ENCODE assay signal across 13 cellular contexts in genomic region chr1:209583408-209583807, GRCh38. TPM values are rescaled to one million over a fixed set of nuclear protein-coding genes. Genes with fewer than 3 reads are reported as not detected.
DNase-seq lines count a peak whose midpoint lies in the region; TF ChIP-seq lines count a peak whose summit lies in the region.
"Had no signal": no experiment of that assay in that cellular context is flagged by ENCODE, and none has a peak within 500 bp of the region (broad histone marks: within the 10 kb centered on the region; RNA-seq: fewer than 3 reads in every experiment).

Gene CAMK1G (plus strand): TSS chr1:209583714. CDS start chr1:209594984, 11,270 bp downstream.

- H3K36me3 ChIP-seq in suprapubic skin: no peaks in the 10 kb centered on the region
- H3K36me3 ChIP-seq: Peyer's patch, transverse colon had no signal

- no peak within 1 kb of the TSS for H3K27ac ChIP-seq in suprapubic skin
- H3K27ac ChIP-seq: HL-60, Peyer's patch, transverse colon had no signal

- no peak within 1 kb of the TSS for H3K27ac Mint-ChIP-seq in activated CD4-positive, alpha-beta memory T cell treated with anti-CD3 and anti-CD28 coated beads, Interleukin-2, amount 10 ng/mL, durations not matched to agents 7 days and 5 days

- no peaks in the 10 kb centered on the region for H3K4me1 Mint-ChIP-seq in activated CD4-positive, alpha-beta memory T cell treated with anti-CD3 and anti-CD28 coated beads, Interleukin-2, amount 10 ng/mL, durations not matched to agents 7 days and 5 days

- H3K36me3 Mint-ChIP-seq in activated CD4-positive, alpha-beta memory T cell treated with anti-CD3 and anti-CD28 coated beads, Interleukin-2, amount 10 ng/mL, durations not matched to agents 7 days and 5 days (ENCODE audit: low read depth): no peaks in the 10 kb centered on the region

- peak; percentile 52 for DNase-seq in DMS53 (lab: John Stamatoyannopoulos, UW)
- DNase-seq in DMS53 treated with DMSO at 0.1 percent for 48 hours (lab: John Stamatoyannopoulos, UW; ENCODE audit: unreplicated experiment): no peak
- DNase-seq in amniotic epithelial cell (ENCODE audit: low read depth): peak; percentile 83
- peak; percentile 71 for DNase-seq in iPS-NIHi7 (ENCODE audit: extremely low spot score)
- DNase-seq in suprapubic skin (ENCODE audit: low spot score in 2 of 2): no peak
- no peak for DNase-seq in NCI-H1694 treated with DMSO at 0.1 percent for 48 hours (lab: John Stamatoyannopoulos, UW)
- no peak for DNase-seq in activated CD4-positive, alpha-beta memory T cell treated with anti-CD3 and anti-CD28 coated beads, Interleukin-2, amount 10 ng/mL, durations not matched to agents 7 days and 5 days
- no peak for DNase-seq in NCI-H146 (lab: John Stamatoyannopoulos, UW)
- DNase-seq: 8988T, Peyer's patch, transverse colon had no signal

- POLR2A ChIA-PET in activated CD4-positive, alpha-beta memory T cell treated with anti-CD3 and anti-CD28 coated beads, Interleukin-2, amount 10 ng/mL, durations not matched to agents 7 days and 5 days (lab: Charles Lee): interaction anchor here (1.0 kb wide), 1 partner anchor 12 kb away, joined by 3 read pairs; no protein-coding TSS in a partner anchor

- peak within 1 kb of the TSS; percentile 4 for H3K4me3 ChIP-seq in suprapubic skin
- H3K4me3 ChIP-seq: Peyer's patch, transverse colon had no signal

- WGBS in suprapubic skin: 25% methylated on average over 6 of the region's 6 CpGs

- no peak for TF ChIP-seq CTCF in suprapubic skin (IDR thresholded peaks at IDR 0.05)

- TF ChIP-seq EP300 in suprapubic skin (IDR thresholded peaks at IDR 0.05): no peak

- H3K4me1 ChIP-seq in suprapubic skin: peaks cover 12% of the 10 kb centered on the region

- no peaks in the 10 kb centered on the region for H3K9me3 ChIP-seq in suprapubic skin
- H3K9me3 ChIP-seq: Peyer's patch, transverse colon had no signal

- no peak within 1 kb of the TSS for H3K4me3 Mint-ChIP-seq in activated CD4-positive, alpha-beta memory T cell treated with anti-CD3 and anti-CD28 coated beads, Interleukin-2, amount 10 ng/mL, durations not matched to agents 7 days and 5 days

- H3K27me3 Mint-ChIP-seq in activated CD4-positive, alpha-beta memory T cell treated with anti-CD3 and anti-CD28 coated beads, Interleukin-2, amount 10 ng/mL, durations not matched to agents 7 days and 5 days: peaks cover 17% of the 10 kb centered on the region

- no peaks in the 10 kb centered on the region for H3K9me3 Mint-ChIP-seq in activated CD4-positive, alpha-beta memory T cell treated with anti-CD3 and anti-CD28 coated beads, Interleukin-2, amount 10 ng/mL, durations not matched to agents 7 days and 5 days

- CTCF ChIA-PET in activated CD4-positive, alpha-beta memory T cell treated with anti-CD3 and anti-CD28 coated beads, Interleukin-2, amount 10 ng/mL, durations not matched to agents 7 days and 5 days (lab: Charles Lee): interaction anchor here (1.3 to 1.6 kb wide), 5 partner anchors 10 to 108 kb away, joined by 4 to 6 read pairs (median 5); no protein-coding TSS in a partner anchor

- peaks cover 47% of the 10 kb centered on the region for H3K27me3 ChIP-seq in suprapubic skin
- H3K27me3 ChIP-seq: Peyer's patch had no signal

- no peak for TF ChIP-seq POLR2A in suprapubic skin (IDR thresholded peaks at IDR 0.05)

RNA-seq across cellular contexts. Expression of gene CAMK1G, which starts in this region (rescaled TPM):
- total RNA-seq in suprapubic skin: under 1 TPM in 2 of 4 donors, not detected in 2; 0.23 to 0.34 TPM
- not detected for total RNA-seq in activated CD4-positive, alpha-beta memory T cell treated with anti-CD3 and anti-CD28 coated beads, Interleukin-2, amount 10 ng/mL, durations not matched to agents 7 days and 5 days
- total RNA-seq: Peyer's patch, skeletal muscle tissue, transverse colon had no signal

Comparison
In these comparisons a context has a peak if more than half of its experiments do, and no peak if none do; other contexts are left out.
1. DNase-seq: peak in DMS53 (single experiment), amniotic epithelial cell (single experiment) and iPS-NIHi7 (single experiment); none in DMS53 treated with DMSO at 0.1 percent for 48 hours (single experiment), suprapubic skin (0 of 2), NCI-H1694 treated with DMSO at 0.1 percent for 48 hours (single experiment), activated CD4-positive, alpha-beta memory T cell treated with anti-CD3 and anti-CD28 coated beads, Interleukin-2, amount 10 ng/mL, durations not matched to agents 7 days and 5 days (single experiment) and NCI-H146 (single experiment).